In genomic region chr16:13479549-13479948, GRCh38 we compare ENCODE assay signal across 27 cellular contexts.
"Had no signal": no experiment of that assay in that cellular context is flagged by ENCODE, and none has a peak within 500 bp of the region (broad histone marks: within the 10 kb centered on the region; RNA-seq: fewer than 3 reads in every experiment).

No MANE protein-coding gene starts in this region.

- FAIRE-seq: colon, endometrium, endothelial cell of umbilical vein, frontal cortex had no signal

- DNase-seq: colonic mucosa; cortex of kidney; dermis blood vessel endothelial cell; dorsolateral prefrontal cortex; effector CD4-positive, alpha-beta T cell; effector CD8-positive, alpha-beta T cell; effector memory CD4-positive, alpha-beta T cell; effector memory CD8-positive, alpha-beta T cell; endodermal cell; erythroblast; esophagus squamous epithelium; foreskin fibroblast; foreskin keratinocyte; foreskin melanocyte; gastrocnemius medialis; glutamatergic neuron; heart left ventricle; heart right ventricle had no signal

- H3K27me3 ChIP-seq: colonic mucosa, dorsolateral prefrontal cortex, esophagus muscularis mucosa, esophagus squamous epithelium, foreskin keratinocyte, gastrocnemius medialis, gastroesophageal sphincter, heart left ventricle had no signal

- H3K9me3 ChIP-seq: colonic mucosa, esophagus muscularis mucosa, esophagus squamous epithelium, gastrocnemius medialis, gastroesophageal sphincter had no signal

- H3K4me3 ChIP-seq: colonic mucosa, coronary artery, dorsolateral prefrontal cortex, esophagus muscularis mucosa, esophagus squamous epithelium, gastrocnemius medialis, gastroesophageal sphincter, heart left ventricle, heart right ventricle had no signal

- H3K27ac ChIP-seq: colonic mucosa, coronary artery, dorsolateral prefrontal cortex, epithelial cell of prostate, esophagus muscularis mucosa, esophagus squamous epithelium, foreskin keratinocyte, gastrocnemius medialis, gastroesophageal sphincter, heart left ventricle, heart right ventricle had no signal

- H3K36me3 ChIP-seq: colonic mucosa, esophagus muscularis mucosa, esophagus squamous epithelium, gastrocnemius medialis, gastroesophageal sphincter, heart left ventricle, heart right ventricle had no signal

- ATAC-seq: effector memory CD8-positive, alpha-beta T cell; esophagus mucosa; foreskin keratinocyte; gastrocnemius medialis; gastroesophageal sphincter; heart left ventricle; heart right ventricle had no signal

- H3K4me1 ChIP-seq: colonic mucosa, foreskin keratinocyte, gastrocnemius medialis, heart left ventricle, heart right ventricle had no signal
